24 cellular contexts compared by ENCODE assay signal in genomic region chr2:12723741-12724463, GRCh38. TPM values are rescaled to one million over a fixed set of nuclear protein-coding genes. Genes with fewer than 3 reads are reported as not detected.
DNase-seq lines count a peak whose midpoint lies in the region; ATAC-seq and TF ChIP-seq lines count a peak whose summit lies in the region.
"Had no signal": no experiment of that assay in that cellular context is flagged by ENCODE, and none has a peak within 500 bp of the region (broad histone marks: within the 10 kb centered on the region; RNA-seq: fewer than 3 reads in every experiment).

No MANE protein-coding gene starts in this region.

- H3K4me1 Mint-ChIP-seq in stimulated activated memory B cell treated with anti-CD40 and anti-IgM and Interleukin-4, amounts not matched to agents 10 μg/mL and 1 μg/mL and 100 μg/mL, for 72 hours = peaks cover 91% of the 10 kb centered on the region

- no peak overlapping the region for H3K4me3 Mint-ChIP-seq in stimulated activated memory B cell treated with anti-CD40 and anti-IgM and Interleukin-4, amounts not matched to agents 10 μg/mL and 1 μg/mL and 100 μg/mL, for 72 hours
- H3K4me3 Mint-ChIP-seq: activated CD4-positive, alpha-beta T cell treated with anti-CD3 and anti-CD28 coated beads for 36 hours had no signal

- H3K27me3 ChIP-seq in SK-N-SH (ENCODE audit: insufficient read depth) = no peaks in the 10 kb centered on the region
- H3K27me3 ChIP-seq: SJSA1 had no signal

- H3K36me3 ChIP-seq in SK-N-SH (replicated peaks in 1 of 2; ENCODE audit: control insufficient read depth in 1 of 2, insufficient read depth in 2 of 2, low read length in 1 of 2) = peaks cover 52 to 69% of the 10 kb centered on the region in 2 experiments
- H3K36me3 ChIP-seq: transverse colon had no signal

- TF ChIP-seq RAD21 in SK-N-SH (IDR thresholded peaks at IDR 0.05; ENCODE audit: low read length) = no peak

- POLR2A ChIA-PET in SK-N-SH (lab: Yijun Ruan, JAX) = interaction anchor here (0.9 to 1.7 kb wide), 2 partner anchors 10 to 224 kb away, joined by 3 read pairs; no protein-coding TSS in a partner anchor

- CTCF ChIA-PET in SK-N-SH (lab: Yijun Ruan, JAX) = interaction anchor here (1.0 to 5.7 kb wide), 5 partner anchors 10 to 284 kb away, joined by 4 to 97 read pairs (median 7); no protein-coding TSS in a partner anchor

- peak overlapping the region; percentile 8 to 40; a peak in 2 of 4 replicates for H3K27ac ChIP-seq in SK-N-SH (ENCODE audit: low read depth in 2 of 2, low read length in 1 of 2)
- H3K27ac ChIP-seq: SJSA1 had no signal

- peak; percentile 39 to 81; a peak in 2 of 4 replicates for TF ChIP-seq EP300 in SK-N-SH (IDR thresholded peaks at IDR 0.05; ENCODE audit: borderline replicate concordance in 1 of 2, low read depth in 1 of 2, low read length in 1 of 2)

- peaks cover 25 to 52% of the 10 kb centered on the region in 2 experiments; a peak in 3 of 4 replicates for H3K4me1 ChIP-seq in SK-N-SH (ENCODE audit: control insufficient read depth in 1 of 2, insufficient read depth in 2 of 2, low read depth in 1 of 2, low read length in 1 of 2)

- peak; percentile 30 to 46 for ATAC-seq in activated CD4-positive, CD25-positive, alpha-beta regulatory T cell treated with anti-CD3 and anti-CD28 coated beads, Interleukin-2, amount 50 U/mL, for 24 hours
- no peak for ATAC-seq in stimulated activated memory B cell treated with anti-CD40 and anti-IgM and Interleukin-4, amounts not matched to agents 10 μg/mL and 1 μg/mL and 100 μg/mL, for 72 hours
- ATAC-seq in HG03354 (IDR thresholded peaks at IDR 0.05; ENCODE audit: poor library complexity, severe bottlenecking, unreplicated experiment) = no peak
- ATAC-seq: left lobe of liver, mucosa of descending colon, sciatic nerve had no signal

- no peaks in the 10 kb centered on the region for H3K27me3 Mint-ChIP-seq in stimulated activated memory B cell treated with anti-CD40 and anti-IgM and Interleukin-4, amounts not matched to agents 10 μg/mL and 1 μg/mL and 100 μg/mL, for 72 hours
- H3K27me3 Mint-ChIP-seq: activated CD4-positive, alpha-beta T cell treated with anti-CD3 and anti-CD28 coated beads for 36 hours had no signal

- peaks cover 11% of the 10 kb centered on the region for H3K36me3 Mint-ChIP-seq in stimulated activated memory B cell treated with anti-CD40 and anti-IgM and Interleukin-4, amounts not matched to agents 10 μg/mL and 1 μg/mL and 100 μg/mL, for 72 hours

- peak overlapping the region in 1 of 2 experiments; percentile 1; a peak in 1 of 4 replicates for H3K4me3 ChIP-seq in SK-N-SH (ENCODE audit: low read depth in 2 of 2, low read length in 1 of 2)
- H3K4me3 ChIP-seq: mucosa of descending colon, SJSA1, transverse colon had no signal

- no peak for TF ChIP-seq CTCF in SK-N-SH (IDR thresholded peaks at IDR 0.05)

- 55% methylated on average over 8 of the region's 8 CpGs for WGBS in SK-N-SH (ENCODE audit: low lambda C conversion rate)

- H3K9ac ChIP-seq in SK-N-SH = no peak overlapping the region

- H3K79me2 ChIP-seq in SK-N-SH (ENCODE audit: insufficient read depth) = peaks cover 100% of the 10 kb centered on the region

- no peaks in the 10 kb centered on the region for H3K9me2 ChIP-seq in SK-N-SH

- H3K4me2 ChIP-seq in SK-N-SH = peak overlapping the region; percentile 83

- no peaks in the 10 kb centered on the region for H3K9me3 ChIP-seq in SK-N-SH
- H3K9me3 ChIP-seq: mucosa of descending colon, SJSA1, transverse colon had no signal

- H3F3A ChIP-seq in SK-N-SH (replicated peaks; ENCODE audit: insufficient read depth) = peaks cover 11% of the 10 kb centered on the region

- peaks cover 98% of the 10 kb centered on the region for H4K20me1 ChIP-seq in SK-N-SH (ENCODE audit: insufficient read depth)

- H3K9me3 Mint-ChIP-seq in stimulated activated memory B cell treated with anti-CD40 and anti-IgM and Interleukin-4, amounts not matched to agents 10 μg/mL and 1 μg/mL and 100 μg/mL, for 72 hours = no peaks in the 10 kb centered on the region

- DNase-seq in activated CD4-positive, CD25-positive, alpha-beta regulatory T cell (lab: John Stamatoyannopoulos, UW) = no peak
- no peak for DNase-seq in SK-N-SH
- DNase-seq in kidney tubule cell (ENCODE audit: low spot score) = peak; percentile 73
- no peak for DNase-seq in activated CD4-positive, alpha-beta T cell treated with anti-CD3 and anti-CD28 coated beads for 1 hour
- no peak for DNase-seq in stimulated activated CD4-positive, alpha-beta T cell treated with anti-CD3 and anti-CD28 coated beads, Interleukin-15, amount 100 ng/mL, for 24 hours
- DNase-seq: 8988T; activated CD4-positive, alpha-beta T cell treated with anti-CD3 and anti-CD28 coated beads for 36 hours; activated effector memory CD4-positive, alpha-beta T cell treated with anti-CD3 and anti-CD28 coated beads, Interleukin-2, amount 50 U/mL, for 16 hours; C1 segment of cervical spinal cord; caudate nucleus; DMS153; H7; mucosa of descending colon; NCI-H1417 treated with DMSO at 0.1 percent for 48 hours; NCI-H524; occipital lobe; OCI-M1; transverse colon had no signal

- peak overlapping the region; percentile 42 for H3K27ac Mint-ChIP-seq in stimulated activated memory B cell treated with anti-CD40 and anti-IgM and Interleukin-4, amounts not matched to agents 10 μg/mL and 1 μg/mL and 100 μg/mL, for 72 hours
- H3K27ac Mint-ChIP-seq: activated CD4-positive, alpha-beta T cell treated with anti-CD3 and anti-CD28 coated beads for 36 hours had no signal

- no peak overlapping the region for H2AFZ ChIP-seq in SK-N-SH (ENCODE audit: low read depth)

TF ChIP-seq in SK-N-SH, 30 proteins besides CTCF, POLR2A, EP300 and RAD21 (continues in another document):
- TF ChIP-seq PBX3 (IDR thresholded peaks at IDR 0.05) (peak; percentile 77), SMC3 (IDR thresholded peaks at IDR 0.05; ENCODE audit: low read depth, low read length) (no peak), JUND (IDR thresholded peaks at IDR 0.05) (no peak), FOXJ3 (CRISPR knock-in tag; IDR thresholded peaks at IDR 0.05) (no peak), TAF1 (IDR thresholded peaks at IDR 0.05; ENCODE audit: borderline replicate concordance, low read depth, low read length) (no peak), TEAD4 (IDR thresholded peaks at IDR 0.05; ENCODE audit: borderline replicate concordance, insufficient read depth) (0 out of 2 replicates have a peak, but pooled peaks have one; percentile 23), EZH2phosphoT487 (IDR thresholded peaks at IDR 0.05; ENCODE audit: borderline replicate concordance, low read depth) (no peak), SIN3A (IDR thresholded peaks at IDR 0.05; ENCODE audit: borderline replicate concordance, low read depth, low read length) (peak; percentile 35; the same call in 1 of the 2 replicates), CHD2 (IDR thresholded peaks at IDR 0.05; ENCODE audit: low read length, partially characterized antibody) (no peak), RCOR1 (IDR thresholded peaks at IDR 0.05; ENCODE audit: low read length) (no peak; the same call in 1 of the 2 replicates), GABPA (IDR thresholded peaks at IDR 0.05; ENCODE audit: low read depth) (no peak), MAX (IDR thresholded peaks at IDR 0.05; ENCODE audit: low read depth) (no peak), GATA2 (CRISPR knock-in tag; IDR thresholded peaks at IDR 0.05) (no peak), REST (IDR thresholded peaks at IDR 0.05; ENCODE audit: low read depth, low read length) (peak; percentile 54; the same call in 1 of the 2 replicates), TCF12 (IDR thresholded peaks at IDR 0.05) (peak; percentile 65), FOXM1 (IDR thresholded peaks at IDR 0.05; ENCODE audit: low read depth) (no peak), YY1 (IDR thresholded peaks at IDR 0.05; ENCODE audit: low read depth) (no peak), FOSL2 (IDR thresholded peaks at IDR 0.05; ENCODE audit: borderline replicate concordance, low read depth) (no peak)

RNA-seq across cellular contexts. Expression of gene TRIB2, which starts 7.2 kb away (rescaled TPM):
- 21.0 and 27.5 TPM in 2 replicates for polyA plus RNA-seq in SK-N-SH (2012; rRNA removed)
- polyA plus RNA-seq in SK-N-SH (2012; cell fraction: cytosol; rRNA removed) = 23.5 and 23.8 TPM in 2 replicates
- polyA plus RNA-seq in SK-N-SH (2012; cell fraction: nucleus; rRNA removed) = 56.4 and 71.7 TPM in 2 replicates

Comparison
In these comparisons a context has a peak if more than half of its experiments do, and no peak if none do; other contexts are left out.
1. ATAC-seq: peak in activated CD4-positive, CD25-positive, alpha-beta regulatory T cell treated with anti-CD3 and anti-CD28 coated beads, Interleukin-2, amount 50 U/mL, for 24 hours (2 of 2); none in stimulated activated memory B cell treated with anti-CD40 and anti-IgM and Interleukin-4, amounts not matched to agents 10 μg/mL and 1 μg/mL and 100 μg/mL, for 72 hours (single experiment) and HG03354 (single experiment).